Comparison of ENCODE assay signal across 19 cellular contexts in genomic region chr10:104501864-104502579, GRCh38.
"Had no signal": no experiment of that assay in that cellular context is flagged by ENCODE, and none has a peak within 500 bp of the region (broad histone marks: within the 10 kb centered on the region; RNA-seq: fewer than 3 reads in every experiment).

No MANE protein-coding gene starts in this region.

- H3K36me3 Mint-ChIP-seq: activated naive CD8-positive, alpha-beta T cell treated with anti-CD3 and anti-CD28 coated beads, Interleukin-2, amount 10 ng/mL, durations not matched to agents 7 days and 5 days; immature natural killer cell; naive thymus-derived CD8-positive, alpha-beta T cell; T-cell had no signal

- H3K4me3 Mint-ChIP-seq: activated CD4-positive, alpha-beta T cell treated with anti-CD3 and anti-CD28 coated beads, Interleukin-2, amount 10 ng/mL, durations not matched to agents 24 days and 14 days; activated CD8-positive, alpha-beta T cell treated with anti-CD3 and anti-CD28 coated beads, Interleukin-2, amount 10 ng/mL, durations not matched to agents 7 days and 5 days; activated naive CD8-positive, alpha-beta T cell treated with anti-CD3 and anti-CD28 coated beads, Interleukin-2, amount 10 ng/mL, durations not matched to agents 7 days and 5 days; activated T-cell treated with anti-CD3 and anti-CD28 coated beads, Interleukin-2, amount 50 U/mL, for 24 hours; effector memory CD8-positive, alpha-beta T cell; immature natural killer cell; T-cell had no signal

- H3K27me3 ChIP-seq: pancreas, sigmoid colon, tibial nerve had no signal

- H3K27ac Mint-ChIP-seq: activated CD4-positive, alpha-beta T cell treated with anti-CD3 and anti-CD28 coated beads, Interleukin-2, amount 10 ng/mL, durations not matched to agents 24 days and 14 days; activated CD8-positive, alpha-beta T cell treated with anti-CD3 and anti-CD28 coated beads, Interleukin-2, amount 10 ng/mL, durations not matched to agents 7 days and 5 days; activated naive CD8-positive, alpha-beta T cell treated with anti-CD3 and anti-CD28 coated beads, Interleukin-2, amount 10 ng/mL, durations not matched to agents 7 days and 5 days; activated T-cell treated with anti-CD3 and anti-CD28 coated beads, Interleukin-2, amount 50 U/mL, for 24 hours; activated T-helper 2 cell treated with anti-CD3 and anti-CD28 coated beads, Interferon-gamma antibody, Interleukin-2, Interleukin-4, amounts not matched to agents 10 μg/mL and 5 μg/mL and 100 μg/mL, durations not matched to agents 14 hours and 24 hours and 36 hours; effector memory CD8-positive, alpha-beta T cell; immature natural killer cell; naive thymus-derived CD8-positive, alpha-beta T cell; T-cell had no signal

- H3K27ac ChIP-seq: neutrophil, pancreas, sigmoid colon, spleen, tibial nerve had no signal

- DNase-seq: activated CD4-positive, alpha-beta T cell treated with anti-CD3 and anti-CD28 coated beads, Interleukin-2, amount 10 ng/mL, durations not matched to agents 24 days and 14 days; activated CD8-positive, alpha-beta T cell treated with anti-CD3 and anti-CD28 coated beads, Interleukin-2, amount 10 ng/mL, durations not matched to agents 7 days and 5 days; activated naive CD4-positive, alpha-beta T cell treated with Interleukin-2 at 50 U/mL for 16 hours; activated naive CD8-positive, alpha-beta T cell treated with anti-CD3 and anti-CD28 coated beads, Interleukin-2, amount 10 ng/mL, durations not matched to agents 7 days and 5 days; activated T-cell treated with anti-CD3 and anti-CD28 coated beads, Interleukin-2, amount 50 U/mL, for 24 hours; amygdala; effector memory CD8-positive, alpha-beta T cell; glutamatergic neuron; immature natural killer cell; mesenchymal stem cell; naive thymus-derived CD8-positive, alpha-beta T cell; pancreas; sigmoid colon; spleen; stimulated activated naive CD8-positive, alpha-beta T cell treated with anti-CD3 and anti-CD28 coated beads, Interleukin-15, Interleukin-2, amounts not matched to agents 100 U/mL and 50 U/mL, for 24 hours; T-cell had no signal

- ATAC-seq: activated CD8-positive, alpha-beta T cell treated with anti-CD3 and anti-CD28 coated beads, Interleukin-2, amount 10 ng/mL, durations not matched to agents 7 days and 5 days; effector memory CD8-positive, alpha-beta T cell; naive thymus-derived CD8-positive, alpha-beta T cell; pancreas; stimulated activated naive CD8-positive, alpha-beta T cell treated with anti-CD3 and anti-CD28 coated beads, Interleukin-15, Interleukin-2, amounts not matched to agents 100 U/mL and 50 U/mL, for 24 hours; T-cell had no signal

- H3K9me3 ChIP-seq: neutrophil, pancreas, sigmoid colon, spleen, tibial nerve had no signal

- H3K4me1 Mint-ChIP-seq: activated CD4-positive, alpha-beta T cell treated with anti-CD3 and anti-CD28 coated beads, Interleukin-2, amount 10 ng/mL, durations not matched to agents 24 days and 14 days; activated naive CD8-positive, alpha-beta T cell treated with anti-CD3 and anti-CD28 coated beads, Interleukin-2, amount 10 ng/mL, durations not matched to agents 7 days and 5 days; immature natural killer cell; naive thymus-derived CD8-positive, alpha-beta T cell; T-cell had no signal

- H3K4me1 ChIP-seq: pancreas, sigmoid colon, spleen, tibial nerve had no signal

- H3K36me3 ChIP-seq: neutrophil, pancreas, sigmoid colon, spleen, tibial nerve had no signal

- H3K4me3 ChIP-seq: pancreas, sigmoid colon, spleen, tibial nerve had no signal

- H3K9me3 Mint-ChIP-seq: activated CD4-positive, alpha-beta T cell treated with anti-CD3 and anti-CD28 coated beads, Interleukin-2, amount 10 ng/mL, durations not matched to agents 24 days and 14 days; activated naive CD8-positive, alpha-beta T cell treated with anti-CD3 and anti-CD28 coated beads, Interleukin-2, amount 10 ng/mL, durations not matched to agents 7 days and 5 days; activated T-cell treated with anti-CD3 and anti-CD28 coated beads, Interleukin-2, amount 50 U/mL, for 24 hours; activated T-helper 2 cell treated with anti-CD3 and anti-CD28 coated beads, Interferon-gamma antibody, Interleukin-2, Interleukin-4, amounts not matched to agents 10 μg/mL and 5 μg/mL and 100 μg/mL, durations not matched to agents 14 hours and 24 hours and 36 hours; effector memory CD8-positive, alpha-beta T cell; immature natural killer cell; naive thymus-derived CD8-positive, alpha-beta T cell; T-cell had no signal
